Comparison of ENCODE assay signal across 14 cellular contexts in the genomic region with DNA sequence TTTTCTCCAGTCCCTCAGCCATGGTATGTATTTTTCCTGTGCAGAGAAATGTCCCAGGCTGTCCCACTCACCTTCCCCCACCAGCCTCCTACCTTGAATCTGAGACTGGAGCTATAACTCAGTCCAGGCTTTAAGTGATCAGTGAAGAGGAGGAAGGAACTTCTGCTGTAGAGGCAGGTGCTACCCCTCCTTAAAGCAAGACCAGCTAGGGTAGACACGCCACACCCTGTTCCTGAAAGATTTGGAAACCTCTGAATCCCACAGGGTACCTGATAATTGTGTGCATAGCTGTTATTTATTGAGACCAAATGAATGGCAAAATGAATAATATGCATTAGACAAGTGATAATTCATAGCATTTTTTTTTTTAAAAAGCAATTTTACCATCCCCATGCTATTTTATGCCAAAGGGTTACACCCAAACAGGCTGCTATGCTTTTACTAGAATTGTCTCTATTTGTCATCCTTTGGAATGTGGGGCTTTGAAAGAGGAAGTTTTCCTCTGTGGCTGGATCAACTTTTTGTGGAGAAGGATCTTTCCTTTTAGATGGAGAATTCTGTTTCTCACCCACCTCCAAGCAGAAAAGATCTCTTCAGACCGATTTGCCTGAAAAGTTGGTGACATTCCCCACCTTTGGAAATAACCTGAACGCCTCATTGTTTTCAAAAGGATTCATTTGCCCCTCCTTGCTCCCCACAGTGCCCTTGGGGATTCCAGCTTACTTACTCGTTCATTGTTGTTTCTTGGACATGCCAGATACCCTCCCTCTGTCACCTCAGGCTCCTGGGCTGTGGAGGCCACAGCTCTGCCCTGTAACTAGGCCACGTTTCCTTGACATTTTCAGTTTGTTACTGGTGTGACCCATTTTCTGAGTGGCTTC.
DNase-seq lines count a peak whose midpoint lies in the region; FAIRE-seq and TF ChIP-seq lines count a peak whose summit lies in the region.
"Had no signal": no experiment of that assay in that cellular context is flagged by ENCODE, and none has a peak within 500 bp of the region (broad histone marks: within the 10 kb centered on the region; RNA-seq: fewer than 3 reads in every experiment).

No MANE protein-coding gene starts in this region.

- no peaks in the 10 kb centered on the region for H3K27me3 ChIP-seq in endodermal cell (ENCODE audit: control insufficient read depth, insufficient read depth, low read length, poor library complexity, severe bottlenecking)
- H3K27me3 ChIP-seq: right lobe of liver had no signal

- peaks cover 24% of the 10 kb centered on the region for H3K36me3 Mint-ChIP-seq in endodermal cell (ENCODE audit: low read depth)
- no peaks in the 10 kb centered on the region for H3K36me3 Mint-ChIP-seq in mesothelial cell of epicardium

- peaks cover 9% of the 10 kb centered on the region for H3K4me1 ChIP-seq in endodermal cell (ENCODE audit: control insufficient read depth, insufficient read depth, low read length)
- H3K4me1 ChIP-seq: right lobe of liver had no signal

- no peak overlapping the region for H3K4me3 ChIP-seq in endodermal cell (ENCODE audit: low read length)
- H3K4me3 ChIP-seq: right lobe of liver had no signal

- peak; percentile 71 for DNase-seq in M059J (ENCODE audit: low read depth)
- DNase-seq in endodermal cell, result peak; percentile 71
- DNase-seq in mesothelial cell of epicardium (ENCODE audit: low spot score in 2 of 2, unreplicated experiment in 2 of 2), result no peak
- DNase-seq in urothelium cell line (ENCODE audit: low spot score), result peak; percentile 17
- no peak for DNase-seq in activated CD4-positive, alpha-beta T cell treated with anti-CD3 and anti-CD28 coated beads for 1 hour
- DNase-seq in activated naive CD4-positive, alpha-beta T cell treated with anti-CD3 and anti-CD28 coated beads, Interleukin-2, amount 50 U/mL, for 16 hours, result no peak
- DNase-seq in OCI-M1 (lab: John Stamatoyannopoulos, UW), result no peak
- DNase-seq: activated T-cell treated with anti-CD3 and anti-CD28 coated beads, Interleukin-2, amount 50 U/mL, for 1 hour; KBM-7; NCI-H510A treated with DMSO at 0.1 percent for 48 hours; right lobe of liver had no signal

- FAIRE-seq in urothelium cell line (lab: Jason Lieb, UNC), result no peak
- FAIRE-seq: colon, islet of Langerhans had no signal

- H3K27ac Mint-ChIP-seq in endodermal cell, result peak overlapping the region; percentile 41
- peak overlapping the region; percentile 45 for H3K27ac Mint-ChIP-seq in mesothelial cell of epicardium
- H3K27ac Mint-ChIP-seq: stimulated activated naive CD8-positive, alpha-beta T cell treated with anti-CD3 and anti-CD28 coated beads, Interleukin-15, Interleukin-2, amounts not matched to agents 100 ng/mL and 50 ng/mL, for 24 hours had no signal

- no peaks in the 10 kb centered on the region for H3K27me3 Mint-ChIP-seq in endodermal cell (ENCODE audit: insufficient read depth)
- H3K27me3 Mint-ChIP-seq in mesothelial cell of epicardium (ENCODE audit: low read depth), result no peaks in the 10 kb centered on the region
- H3K27me3 Mint-ChIP-seq: stimulated activated naive CD8-positive, alpha-beta T cell treated with anti-CD3 and anti-CD28 coated beads, Interleukin-15, Interleukin-2, amounts not matched to agents 100 ng/mL and 50 ng/mL, for 24 hours had no signal

- H3K36me3 ChIP-seq in endodermal cell (ENCODE audit: control insufficient read depth, insufficient read depth, low read length), result no peaks in the 10 kb centered on the region
- H3K36me3 ChIP-seq: right lobe of liver had no signal

- H3K9me3 ChIP-seq in endodermal cell (ENCODE audit: control insufficient read depth, low read length), result no peaks in the 10 kb centered on the region
- H3K9me3 ChIP-seq: right lobe of liver had no signal

- TF ChIP-seq CTCF in endodermal cell (conservative IDR thresholded peaks at IDR 0.05) (no peak), mesothelial cell of epicardium (IDR thresholded peaks at IDR 0.05; ENCODE audit: unreplicated experiment) (no peak)

- no peak overlapping the region for H3K9ac ChIP-seq in endodermal cell (ENCODE audit: extremely low read depth, low read length, poor library complexity, severe bottlenecking)

- no peaks in the 10 kb centered on the region for H3K9me3 Mint-ChIP-seq in endodermal cell
- no peaks in the 10 kb centered on the region for H3K9me3 Mint-ChIP-seq in mesothelial cell of epicardium
- H3K9me3 Mint-ChIP-seq: stimulated activated naive CD8-positive, alpha-beta T cell treated with anti-CD3 and anti-CD28 coated beads, Interleukin-15, Interleukin-2, amounts not matched to agents 100 ng/mL and 50 ng/mL, for 24 hours had no signal

- H3K4me1 Mint-ChIP-seq in endodermal cell, result peaks cover 24% of the 10 kb centered on the region
- peaks cover 11% of the 10 kb centered on the region for H3K4me1 Mint-ChIP-seq in mesothelial cell of epicardium

- H3K4me3 Mint-ChIP-seq in endodermal cell (no peak overlapping the region), mesothelial cell of epicardium (no peak overlapping the region)
- H3K4me3 Mint-ChIP-seq: stimulated activated naive CD8-positive, alpha-beta T cell treated with anti-CD3 and anti-CD28 coated beads, Interleukin-15, Interleukin-2, amounts not matched to agents 100 ng/mL and 50 ng/mL, for 24 hours had no signal

- 58 to 71% methylated on average over 4 to 5 of the region's 5 CpGs for WGBS in endodermal cell (ENCODE audit: insufficient coverage in 1 of 2, insufficient read length in 1 of 2), 2 experiments

- H3K27ac ChIP-seq in endodermal cell (ENCODE audit: low read depth, low read length), result no peak overlapping the region
- H3K27ac ChIP-seq: right lobe of liver had no signal

Comparison
In these comparisons a context has a peak if more than half of its experiments do, and no peak if none do; other contexts are left out.
1. DNase-seq: peak in M059J (single experiment), endodermal cell (single experiment) and urothelium cell line (single experiment); none in mesothelial cell of epicardium (0 of 2), activated CD4-positive, alpha-beta T cell treated with anti-CD3 and anti-CD28 coated beads for 1 hour (single experiment), activated naive CD4-positive, alpha-beta T cell treated with anti-CD3 and anti-CD28 coated beads, Interleukin-2, amount 50 U/mL, for 16 hours (single experiment) and OCI-M1 (single experiment).